26 cellular contexts compared by ENCODE assay signal in the genomic region with DNA sequence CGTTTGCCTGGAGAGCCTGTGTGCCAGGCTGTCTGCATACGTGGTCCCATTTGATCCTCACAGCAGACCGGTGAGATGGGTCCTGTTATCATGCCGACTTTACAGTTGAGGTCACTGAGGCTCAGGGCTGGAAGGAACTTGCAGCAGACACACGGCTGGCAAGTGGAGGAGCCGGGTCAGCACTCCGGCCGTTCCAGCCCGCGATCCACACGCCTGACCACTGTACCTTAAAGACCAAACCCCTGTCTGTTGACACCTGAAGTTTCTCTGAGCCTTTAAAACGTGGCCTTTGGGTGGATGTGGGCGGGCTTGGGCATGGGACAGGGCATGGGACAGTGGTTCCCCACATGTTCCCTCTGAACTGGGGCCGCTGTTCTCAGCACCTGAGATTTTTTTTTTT.
"Had no signal": no experiment of that assay in that cellular context is flagged by ENCODE, and none has a peak within 500 bp of the region (broad histone marks: within the 10 kb centered on the region; RNA-seq: fewer than 3 reads in every experiment).

No MANE protein-coding gene starts in this region.

- H3K27me3 ChIP-seq: body of pancreas, esophagus muscularis mucosa, gastroesophageal sphincter had no signal

- ATAC-seq: activated naive CD4-positive, alpha-beta T cell treated with anti-CD3 and anti-CD28 coated beads, Interleukin-2, amount 50 U/mL, for 72 hours; activated T-cell treated with anti-CD3 and anti-CD28 coated beads, Interleukin-2, amount 50 U/mL, for 72 hours; body of pancreas; effector memory CD8-positive, alpha-beta T cell; gastroesophageal sphincter; WTC11 had no signal

- H3K4me3 ChIP-seq: body of pancreas, esophagus muscularis mucosa, gastroesophageal sphincter had no signal

- H3K27ac ChIP-seq: body of pancreas, esophagus muscularis mucosa, gastroesophageal sphincter, VCaP had no signal

- H3K36me3 ChIP-seq: esophagus muscularis mucosa, gastroesophageal sphincter had no signal

- H3K4me1 ChIP-seq: body of pancreas had no signal

- H3K9me3 ChIP-seq: body of pancreas, esophagus muscularis mucosa, gastroesophageal sphincter had no signal

- DNase-seq: activated CD4-positive, alpha-beta memory T cell treated with anti-CD3 and anti-CD28 coated beads, Interleukin-2, amount 10 ng/mL, durations not matched to agents 7 days and 5 days; activated CD4-positive, alpha-beta T cell treated with anti-CD3 and anti-CD28 coated beads for 1 hour; activated CD4-positive, alpha-beta T cell treated with anti-CD3 and anti-CD28 coated beads for 4 hours; activated CD4-positive, alpha-beta T cell treated with anti-CD3 and anti-CD28 coated beads, Interleukin-2, amount 10 ng/mL, durations not matched to agents 7 days and 5 days; activated CD4-positive, alpha-beta T cell treated with anti-CD3 and anti-CD28 coated beads, Interleukin-2, amount 50 U/mL, for 4 hours; activated CD8-positive, alpha-beta memory T cell treated with anti-CD3 and anti-CD28 coated beads, Interleukin-2, amount 50 U/mL, for 48 hours; activated gamma-delta T cell; activated naive CD4-positive, alpha-beta T cell; activated naive CD4-positive, alpha-beta T cell treated with anti-CD3 and anti-CD28 coated beads, Interleukin-2, amount 10 ng/mL, durations not matched to agents 7 days and 5 days; activated naive CD8-positive, alpha-beta T cell treated with anti-CD3 and anti-CD28 coated beads, Interleukin-2, amount 10 ng/mL, durations not matched to agents 7 days and 5 days; activated T-cell treated with anti-CD3 and anti-CD28 coated beads for 4 hours; activated T-cell treated with anti-CD3 and anti-CD28 coated beads, Interleukin-2, amount 50 U/mL, for 24 hours; activated T-cell treated with anti-CD3 and anti-CD28 coated beads, Interleukin-2, amount 50 U/mL, for 72 hours; body of pancreas; cortex of kidney; dermis blood vessel endothelial cell; effector CD4-positive, alpha-beta T cell; effector memory CD8-positive, alpha-beta T cell; erythroblast; foreskin melanocyte; T-helper 2 cell had no signal
